ENCODE assay signal across 23 cellular contexts in genomic region chr3:71924721-71925120, GRCh38.
"Had no signal": no experiment of that assay in that cellular context is flagged by ENCODE, and none has a peak within 500 bp of the region (broad histone marks: within the 10 kb centered on the region; RNA-seq: fewer than 3 reads in every experiment).

No MANE protein-coding gene starts in this region.

- H3K27ac Mint-ChIP-seq: activated naive CD8-positive, alpha-beta T cell; activated T-helper 2 cell treated with anti-CD3 and anti-CD28 coated beads, Interferon-gamma antibody, Interleukin-2, Interleukin-4, amounts not matched to agents 10 μg/mL and 5 μg/mL and 100 μg/mL, durations not matched to agents 14 hours and 24 hours and 36 hours; immature natural killer cell; neural progenitor cell had no signal

- FAIRE-seq: astrocyte, bronchial epithelial cell had no signal

- H3K4me3 ChIP-seq: colonic mucosa, dorsolateral prefrontal cortex, lung, neural progenitor cell, testis, uterus had no signal

- H3K27ac ChIP-seq: colonic mucosa, dorsolateral prefrontal cortex, epithelial cell of prostate, neural progenitor cell, testis, uterus had no signal

- H3K9me3 Mint-ChIP-seq: activated T-cell treated with anti-CD3 and anti-CD28 coated beads, Interleukin-2, amount 50 U/mL, for 4 hours; activated T-helper 2 cell treated with anti-CD3 and anti-CD28 coated beads, Interferon-gamma antibody, Interleukin-2, Interleukin-4, amounts not matched to agents 10 μg/mL and 5 μg/mL and 100 μg/mL, durations not matched to agents 14 hours and 24 hours and 36 hours; immature natural killer cell; naive B cell had no signal

- DNase-seq: activated CD4-positive, alpha-beta T cell treated with anti-CD3 and anti-CD28 coated beads for 4 hours; activated CD4-positive, alpha-beta T cell treated with anti-CD3 and anti-CD28 coated beads, Interleukin-2, amount 50 U/mL, for 48 hours; activated CD4-positive, CD25-positive, alpha-beta regulatory T cell; activated CD8-positive, alpha-beta memory T cell treated with anti-CD3 and anti-CD28 coated beads, Interleukin-2, amount 50 U/mL, for 48 hours; activated naive CD4-positive, alpha-beta T cell; activated T-cell treated with anti-CD3 and anti-CD28 coated beads, Interleukin-2, amount 50 U/mL, for 4 hours; colonic mucosa; dorsolateral prefrontal cortex; immature natural killer cell; naive B cell; stimulated activated CD4-positive, alpha-beta T cell treated with anti-CD3 and anti-CD28 coated beads, Interleukin-4, amount 100 ng/mL, for 1 hour; stimulated activated naive CD4-positive, alpha-beta T cell; testis; trophoblast cell; uterus had no signal

- H3K9me3 ChIP-seq: colonic mucosa, testis, uterus had no signal

- H3K4me1 Mint-ChIP-seq: immature natural killer cell had no signal

- H2AFZ ChIP-seq: neural progenitor cell had no signal

- H3K9ac ChIP-seq: neural progenitor cell had no signal

- H3K4me1 ChIP-seq: colonic mucosa, testis, uterus had no signal

- H3K27me3 Mint-ChIP-seq: activated naive CD8-positive, alpha-beta T cell had no signal

- H3K27me3 ChIP-seq: colonic mucosa, neural progenitor cell, testis, uterus had no signal

- H3K4me2 ChIP-seq: neural progenitor cell had no signal

- H3K36me3 Mint-ChIP-seq: activated naive CD8-positive, alpha-beta T cell; immature natural killer cell; naive B cell; neural progenitor cell had no signal

- ATAC-seq: activated T-cell treated with anti-CD3 and anti-CD28 coated beads, Interleukin-2, amount 50 U/mL, for 4 hours; left lobe of liver had no signal

- H3K4me3 Mint-ChIP-seq: activated naive CD8-positive, alpha-beta T cell; activated T-cell treated with anti-CD3 and anti-CD28 coated beads, Interleukin-2, amount 50 U/mL, for 4 hours; immature natural killer cell; naive B cell; neural progenitor cell had no signal
